In genomic region chr5:140808241-140808888, GRCh38 we compare ENCODE assay signal across 8 cellular contexts. TPM values are rescaled to one million over a fixed set of nuclear protein-coding genes. Genes with fewer than 3 reads are reported as not detected.
"Had no signal": no experiment of that assay in that cellular context is flagged by ENCODE, and none has a peak within 500 bp of the region (broad histone marks: within the 10 kb centered on the region; RNA-seq: fewer than 3 reads in every experiment).

No MANE protein-coding gene starts in this region.

RNA-seq across cellular contexts. Expression of gene PCDHA4, which starts 1.5 kb away (rescaled TPM):
- total RNA-seq: natural killer cell treated with Interleukin-12 subunit alpha and Interleukin-12 subunit beta and Interleukin-15 and Interleukin-18, amount 100 ng/mL, for 72 hours had no signal
- polyA plus RNA-seq: immature natural killer cell had no signal

RNA-seq across cellular contexts. Expression of gene PCDHA3, which starts 7.5 kb away (rescaled TPM):
- total RNA-seq: natural killer cell treated with Interleukin-12 subunit alpha and Interleukin-12 subunit beta and Interleukin-15 and Interleukin-18, amount 100 ng/mL, for 72 hours; skeletal muscle tissue had no signal
- polyA plus RNA-seq: immature natural killer cell had no signal

RNA-seq across cellular contexts. Expression of gene PCDHA5, which starts 13.0 kb away (rescaled TPM):
- total RNA-seq: left ventricle myocardium superior; natural killer cell treated with Interleukin-12 subunit alpha and Interleukin-12 subunit beta and Interleukin-15 and Interleukin-18, amount 100 ng/mL, for 72 hours; psoas muscle; skeletal muscle tissue had no signal
- polyA plus RNA-seq: immature natural killer cell had no signal

RNA-seq across cellular contexts. Expression of gene PCDHA2, which starts 13.7 kb away (rescaled TPM):
- total RNA-seq: left ventricle myocardium superior; natural killer cell treated with Interleukin-12 subunit alpha and Interleukin-12 subunit beta and Interleukin-15 and Interleukin-18, amount 100 ng/mL, for 72 hours; vagina had no signal
- polyA plus RNA-seq: esophagus, immature natural killer cell, psoas muscle, right cardiac atrium had no signal

RNA-seq across cellular contexts. Expression of gene PCDHA6, which starts 19.4 kb away (rescaled TPM):
- total RNA-seq: left ventricle myocardium superior; natural killer cell treated with Interleukin-12 subunit alpha and Interleukin-12 subunit beta and Interleukin-15 and Interleukin-18, amount 100 ng/mL, for 72 hours; psoas muscle had no signal
- polyA plus RNA-seq: immature natural killer cell, psoas muscle had no signal
